In the genomic region with DNA sequence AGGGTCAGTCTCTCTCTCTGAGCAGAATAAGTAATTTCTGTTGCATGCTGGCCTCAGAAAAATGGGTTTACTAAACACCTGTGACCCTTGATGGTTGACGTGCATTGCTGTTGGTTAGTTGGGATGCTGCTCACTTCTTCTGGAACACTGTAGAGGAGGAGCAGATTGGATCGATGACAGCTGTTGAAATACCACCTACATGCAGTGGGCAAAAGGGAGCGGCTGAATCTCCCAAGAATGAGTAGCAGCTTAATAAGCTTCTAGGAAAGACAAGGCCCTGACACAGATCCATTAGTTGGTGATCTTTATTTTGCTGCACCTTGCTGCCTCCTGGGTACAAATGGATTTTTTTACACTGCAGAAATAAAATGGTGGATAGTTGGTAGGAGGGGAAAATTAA, we compare ENCODE assay signal across 16 cellular contexts.
"Had no signal": no experiment of that assay in that cellular context is flagged by ENCODE, and none has a peak within 500 bp of the region (broad histone marks: within the 10 kb centered on the region; RNA-seq: fewer than 3 reads in every experiment).

No MANE protein-coding gene starts in this region.

- H3K27ac ChIP-seq: hepatocyte, spleen, WERI-Rb-1 had no signal

- H3K4me1 ChIP-seq: spleen had no signal

- ATAC-seq: left ventricle myocardium superior; stimulated activated naive B cell treated with anti-CD40 and anti-IgM and Interleukin-4, amounts not matched to agents 10 μg/mL and 1 μg/mL and 100 μg/mL, for 72 hours had no signal

- H3K4me2 ChIP-seq: hepatocyte had no signal

- H3K9me3 ChIP-seq: spleen, upper lobe of left lung had no signal

- H3K27me3 ChIP-seq: hepatocyte, spleen, upper lobe of left lung had no signal

- H3K27ac Mint-ChIP-seq: dendritic cell treated with granulocyte-macrophage colony-stimulating factor and Interleukin-4, amounts not matched to agents 40 ng/mL and 50 ng/mL, for 4 days; progenitor cell of endocrine pancreas had no signal

- H3K4me3 ChIP-seq: hepatocyte, spleen, upper lobe of left lung had no signal

- DNase-seq: activated CD4-positive, alpha-beta T cell treated with anti-CD3 and anti-CD28 coated beads for 4 hours; activated gamma-delta T cell treated with Interleukin-2 at 50 U/mL for 16 hours; cerebellar nuclear complex; kidney; left ventricle myocardium superior; mesendoderm; right cardiac atrium; spleen; stimulated activated naive B cell treated with anti-CD40 and anti-IgM and Interleukin-4, amounts not matched to agents 10 μg/mL and 1 μg/mL and 100 μg/mL, for 72 hours; T1000; upper lobe of left lung; WERI-Rb-1 had no signal

- H3K79me2 ChIP-seq: hepatocyte had no signal

- H3K4me3 Mint-ChIP-seq: brain; dendritic cell treated with granulocyte-macrophage colony-stimulating factor and Interleukin-4, amounts not matched to agents 40 ng/mL and 50 ng/mL, for 4 days; stimulated activated naive B cell treated with anti-CD40 and anti-IgM and Interleukin-4, amounts not matched to agents 10 μg/mL and 1 μg/mL and 100 μg/mL, for 72 hours had no signal

- H2AFZ ChIP-seq: hepatocyte had no signal

- H3K4me1 Mint-ChIP-seq: brain had no signal

- H3K27me3 Mint-ChIP-seq: brain; dendritic cell treated with granulocyte-macrophage colony-stimulating factor and Interleukin-4, amounts not matched to agents 40 ng/mL and 50 ng/mL, for 4 days; progenitor cell of endocrine pancreas; stimulated activated naive B cell treated with anti-CD40 and anti-IgM and Interleukin-4, amounts not matched to agents 10 μg/mL and 1 μg/mL and 100 μg/mL, for 72 hours had no signal

- H3K9me3 Mint-ChIP-seq: brain; dendritic cell treated with granulocyte-macrophage colony-stimulating factor and Interleukin-4, amounts not matched to agents 40 ng/mL and 50 ng/mL, for 4 days; stimulated activated naive B cell treated with anti-CD40 and anti-IgM and Interleukin-4, amounts not matched to agents 10 μg/mL and 1 μg/mL and 100 μg/mL, for 72 hours had no signal
